ENCODE assay signal across 8 cellular contexts in genomic region chr17:38706625-38707298, GRCh38. TPM values are rescaled to one million over a fixed set of nuclear protein-coding genes. Genes with fewer than 3 reads are reported as not detected.
DNase-seq lines count a peak whose midpoint lies in the region; ATAC-seq and TF ChIP-seq lines count a peak whose summit lies in the region.

No MANE protein-coding gene starts in this region.

- DNase-seq in COLO668 (lab: John Stamatoyannopoulos, UW; ENCODE audit: unreplicated experiment) (peak; percentile 11), NCI-H69 (lab: John Stamatoyannopoulos, UW) (peak; percentile 46), body of pancreas (peak in 2 of 4 donors; percentile 36), lung (ENCODE audit: low spot score) (no peak), NCI-H526 (lab: John Stamatoyannopoulos, UW) (no peak), NCI-H2081 treated with DMSO at 0.1 percent for 48 hours (lab: John Stamatoyannopoulos, UW) (no peak)

- peak overlapping the region in 4 of 5 donors; percentile 71 to 81 (median 76) for H3K9ac ChIP-seq in subcutaneous abdominal adipose tissue (ENCODE audit: low read length in 5 of 5)

- H3K4me3 ChIP-seq in body of pancreas = peak overlapping the region in 1 of 2 donors; percentile 67
- H3K4me3 ChIP-seq in lung = peak overlapping the region; percentile 59
- peak overlapping the region; percentile 67 to 85 (median 75) for H3K4me3 ChIP-seq in subcutaneous abdominal adipose tissue (ENCODE audit: low read depth in 1 of 5, low read length in 5 of 5)

- WGBS in body of pancreas, 2 donors = 8 to 15% methylated on average over 12 to 14 of the region's 14 CpGs
- WGBS in lung, 2 donors = 18 to 32% methylated on average over 14 of the region's 14 CpGs

- H3K9me3 ChIP-seq in body of pancreas (no peaks in the 10 kb centered on the region), lung (ENCODE audit: control insufficient read depth in 2 of 2, insufficient read depth in 1 of 2, low read length in 1 of 2) (no peaks in the 10 kb centered on the region), subcutaneous abdominal adipose tissue (ENCODE audit: control insufficient read depth in 5 of 5, low read length in 5 of 5) (no peaks in the 10 kb centered on the region)

- intact Hi-C loops in body of pancreas (cut with DNase I) = no loop called here

- TF ChIP-seq CTCF in body of pancreas (IDR thresholded peaks at IDR 0.05) (no peak), lung (IDR thresholded peaks at IDR 0.05; ENCODE audit: control extremely low read depth, extremely low read depth) (no peak)

- H3K36me3 ChIP-seq in body of pancreas (replicated peaks in 1 of 2; ENCODE audit: insufficient read depth in 1 of 2, low read depth in 2 of 2) (peaks cover 0 to 1% of the 10 kb centered on the region in 2 donors), lung (ENCODE audit: control insufficient read depth in 2 of 2, insufficient read depth in 2 of 2, low read length in 2 of 2) (peaks cover 0 to 26% of the 10 kb centered on the region in 2 donors), subcutaneous abdominal adipose tissue (ENCODE audit: control insufficient read depth in 5 of 5, insufficient read depth in 5 of 5, low read length in 5 of 5) (peaks cover 0 to 40% (median 33%) of the 10 kb centered on the region in 5 donors)

- no peak for TF ChIP-seq POLR2A in body of pancreas (IDR thresholded peaks at IDR 0.05)

- H3K27ac ChIP-seq in body of pancreas = peak overlapping the region; percentile 93 to 99 (median 98)
- peak overlapping the region; percentile 87 to 97 for H3K27ac ChIP-seq in lung (ENCODE audit: low read depth in 1 of 2, low read length in 1 of 2)
- peak overlapping the region; percentile 75 for H3K27ac ChIP-seq in subcutaneous abdominal adipose tissue (ENCODE audit: low read depth, low read length)

- ATAC-seq in body of pancreas = no peak
- no peak for ATAC-seq in lung (ENCODE audit: insufficient read depth, low FRiP score)
- no peak for ATAC-seq in GM21360 (IDR thresholded peaks at IDR 0.05; ENCODE audit: unreplicated experiment)

- H3K4me1 ChIP-seq in body of pancreas = peaks cover 34% of the 10 kb centered on the region
- peaks cover 0 to 7% of the 10 kb centered on the region in 2 donors for H3K4me1 ChIP-seq in lung (ENCODE audit: control insufficient read depth in 2 of 2, insufficient read depth in 2 of 2, low read length in 2 of 2)
- H3K4me1 ChIP-seq in subcutaneous abdominal adipose tissue (ENCODE audit: control insufficient read depth in 5 of 5, insufficient read depth in 5 of 5, low read length in 5 of 5) = peaks cover 5 to 47% (median 40%) of the 10 kb centered on the region in 5 donors

- no peaks in the 10 kb centered on the region for H3K27me3 ChIP-seq in body of pancreas
- no peaks in the 10 kb centered on the region for H3K27me3 ChIP-seq in lung (ENCODE audit: control insufficient read depth, insufficient read depth)
- no peaks in the 10 kb centered on the region for H3K27me3 ChIP-seq in subcutaneous abdominal adipose tissue (ENCODE audit: control insufficient read depth in 5 of 5, insufficient read depth in 4 of 5, low read length in 5 of 5)

RNA-seq across cellular contexts. Expression of gene MLLT6, which starts 1.7 kb away (rescaled TPM):
- total RNA-seq in body of pancreas (100 to 1,000 TPM in 1 of 2 donors, 10 to 100 TPM in 1; 90.8 to 121 TPM), lung (100 to 1,000 TPM in 1 of 2 donors, 10 to 100 TPM in 1; 70.1 to 108 TPM)
- polyA plus RNA-seq in lung = 10 to 100 TPM; 64.0 to 70.6 TPM

RNA-seq across cellular contexts. Expression of gene CISD3, which starts 23.4 kb away (rescaled TPM):
- total RNA-seq in body of pancreas = 10 to 100 TPM; 11.2 TPM
- 10 to 100 TPM in 1 of 2 donors, 1 to 10 TPM in 1; 2.4 to 49.7 TPM for total RNA-seq in lung
- 10 to 100 TPM; 34.4 to 41.5 TPM for polyA plus RNA-seq in lung

RNA-seq across cellular contexts. Expression of gene EPOP, which starts 32.0 kb away (rescaled TPM):
- 10 to 100 TPM in 1 of 2 donors, 1 to 10 TPM in 1; 3.9 to 11.2 TPM for total RNA-seq in body of pancreas
- total RNA-seq in lung = 1 to 10 TPM in 1 of 2 donors, under 1 TPM in 1; 0.40 to 2.8 TPM
- 1 to 10 TPM; 1.6 to 2.8 TPM for polyA plus RNA-seq in lung

RNA-seq across cellular contexts. Expression of gene PCGF2, which starts 41.4 kb away (rescaled TPM):
- total RNA-seq in body of pancreas (1 to 10 TPM; 5.9 to 9.3 TPM), lung (10 to 100 TPM; 29.2 to 43.3 TPM)
- 10 to 100 TPM; 17.1 to 61.4 TPM for polyA plus RNA-seq in lung

RNA-seq across cellular contexts. Expression of gene PSMB3, which starts 45.8 kb away (rescaled TPM):
- total RNA-seq in body of pancreas (10 to 100 TPM; 68.2 to 99.2 TPM), lung (100 to 1,000 TPM in 1 of 2 donors, 10 to 100 TPM in 1; 81.3 to 175 TPM)
- polyA plus RNA-seq in lung = 100 to 1,000 TPM; 293 to 374 TPM

Comparison
In these comparisons a context has a peak if more than half of its experiments do, and no peak if none do; other contexts are left out.
1. DNase-seq: peak in COLO668 (single experiment) and NCI-H69 (single experiment); none in lung (single experiment), NCI-H526 (0 of 2) and NCI-H2081 treated with DMSO at 0.1 percent for 48 hours (single experiment).
2. Peak in every context shown above with its lines, with median percentiles within 50 percentile points of each other: H3K27ac ChIP-seq.